10 cellular contexts compared by ENCODE assay signal in genomic region chr6:24930386-24930785, GRCh38. TPM values are rescaled to one million over a fixed set of nuclear protein-coding genes. Genes with fewer than 3 reads are reported as not detected.
DNase-seq lines count a peak whose midpoint lies in the region; ATAC-seq and TF ChIP-seq lines count a peak whose summit lies in the region.
"Had no signal": no experiment of that assay in that cellular context is flagged by ENCODE, and none has a peak within 500 bp of the region (broad histone marks: within the 10 kb centered on the region; RNA-seq: fewer than 3 reads in every experiment).

No MANE protein-coding gene starts in this region.

- peak overlapping the region; percentile 98 for H3K4me3 Mint-ChIP-seq in T-helper 17 cell

- H3K27ac Mint-ChIP-seq in T-helper 17 cell = peak overlapping the region; percentile 98

- no peak for ATAC-seq in T-helper 17 cell
- ATAC-seq in HG02588 (IDR thresholded peaks at IDR 0.05; ENCODE audit: unreplicated experiment) = no peak

- peaks cover 20% of the 10 kb centered on the region for H3K36me3 Mint-ChIP-seq in T-helper 17 cell (ENCODE audit: low read depth)

- H3K27me3 Mint-ChIP-seq in T-helper 17 cell = no peaks in the 10 kb centered on the region

- peak; percentile 65 for DNase-seq in EL
- no peak for DNase-seq in T-helper 17 cell
- peak; percentile 34 for DNase-seq in fibroblast of the aortic adventitia (ENCODE audit: low read depth)
- DNase-seq in renal cortical epithelial cell (ENCODE audit: low read depth) = peak; percentile 69
- no peak for DNase-seq in activated gamma-delta T cell (lab: John Stamatoyannopoulos, UW)
- no peak for DNase-seq in H7
- DNase-seq: NCI-H2171 treated with DMSO at 0.1 percent for 48 hours, retina, stomach had no signal

- H3K4me1 Mint-ChIP-seq in T-helper 17 cell = peaks cover 48% of the 10 kb centered on the region

- H3K9me3 ChIP-seq in T-helper 17 cell (ENCODE audit: control insufficient read depth, low read length, poor library complexity, severe bottlenecking) = no peaks in the 10 kb centered on the region
- H3K9me3 ChIP-seq: stomach had no signal

- TF ChIP-seq CTCF in fibroblast of the aortic adventitia (IDR thresholded peaks at IDR 0.05; ENCODE audit: insufficient read depth, low read length) = no peak

- no peaks in the 10 kb centered on the region for H3K27me3 ChIP-seq in H7 (ENCODE audit: control insufficient read depth, insufficient read depth, low read length)
- H3K27me3 ChIP-seq: stomach had no signal

- H3K4me3 ChIP-seq in fibroblast of the aortic adventitia (ENCODE audit: low read depth, low read length) (no peak overlapping the region), H7 (ENCODE audit: insufficient read depth, low read depth, low read length) (no peak overlapping the region)

- H3K36me3 ChIP-seq in H7 (replicated peaks; ENCODE audit: control insufficient read depth, insufficient read depth, low read length) = no peaks in the 10 kb centered on the region
- H3K36me3 ChIP-seq: stomach had no signal

RNA-seq across cellular contexts. Expression of gene RIPOR2, which starts 5.4 kb away (rescaled TPM):
- total RNA-seq in T-helper 17 cell = 100 to 1,000 TPM; 296 to 364 TPM
- total RNA-seq in fibroblast of the aortic adventitia (ENCODE audit: low replicate concordance) = 0.72 and 1.4 TPM in 2 replicates
- 0.60 and 1.0 TPM in 2 replicates for total RNA-seq in renal cortical epithelial cell
- total RNA-seq in H7 (2014; rRNA removed; shearing (Covaris generic)) = 0.22 and 0.31 TPM in 2 replicates

Comparison
In these comparisons a context has a peak if more than half of its experiments do, and no peak if none do; other contexts are left out.
1. DNase-seq: peak in EL (single experiment), fibroblast of the aortic adventitia (single experiment) and renal cortical epithelial cell (single experiment); none in T-helper 17 cell (0 of 3), activated gamma-delta T cell (single experiment) and H7 (single experiment).
2. RNA of gene RIPOR2, which starts 5.4 kb away (total RNA-seq): 296 to 364 TPM in T-helper 17 cell; 0.72 to 1.4 TPM in fibroblast of the aortic adventitia, 0.60 to 1.0 TPM in renal cortical epithelial cell and 0.22 to 0.31 TPM in H7; every median in the first group is over 100 times any median in the second.